ENCODE assay signal across 9 cellular contexts in genomic region chr2:24124003-24124585, GRCh38. TPM values are rescaled to one million over a fixed set of nuclear protein-coding genes. Genes with fewer than 3 reads are reported as not detected.
DNase-seq lines count a peak whose midpoint lies in the region; ATAC-seq, FAIRE-seq and TF ChIP-seq lines count a peak whose summit lies in the region.
"Had no signal": no experiment of that assay in that cellular context is flagged by ENCODE, and none has a peak within 500 bp of the region (broad histone marks: within the 10 kb centered on the region; RNA-seq: fewer than 3 reads in every experiment).

No MANE protein-coding gene starts in this region.

- H3K27me3 Mint-ChIP-seq in neural crest cell (ENCODE audit: low read depth) = no peaks in the 10 kb centered on the region

- H4K5ac ChIP-seq in H1 (ENCODE audit: insufficient read length, low read depth, low read length) = no peak overlapping the region

- FAIRE-seq in H1 (lab: Jason Lieb, UNC) = no peak

- H4K20me1 ChIP-seq in OCI-LY7 (ENCODE audit: insufficient read depth, low read length) (no peaks in the 10 kb centered on the region), H1 (replicated peaks in 1 of 2; ENCODE audit: control insufficient read depth in 1 of 2, insufficient read depth in 2 of 2, low read length in 2 of 2) (no peaks in the 10 kb centered on the region)

- POLR2A ChIA-PET in OCI-LY7 (lab: Charles Lee) = no interaction called here
- POLR2A ChIA-PET in H1 (lab: Charles Lee; ENCODE audit: partially characterized antibody) = interaction anchor here (0.9 to 2.2 kb wide), 2 partner anchors 41 to 45 kb away, joined by 3 to 9 read pairs; no protein-coding TSS in a partner anchor

- peak overlapping the region; percentile 90 for H3K4me3 Mint-ChIP-seq in neural crest cell

- H3K9me3 ChIP-seq in OCI-LY7 (ENCODE audit: low read length) = no peaks in the 10 kb centered on the region
- H3K9me3 ChIP-seq in H1 (ENCODE audit: insufficient read depth in 2 of 2, low read depth in 1 of 2, low read length in 1 of 2) = no peaks in the 10 kb centered on the region

- H2AK5ac ChIP-seq in H1 (ENCODE audit: low read depth, low read length) = no peak overlapping the region

- H3K27me3 ChIP-seq in H1 (replicated peaks in 1 of 4; ENCODE audit: control insufficient read depth in 3 of 4, extremely low read depth in 1 of 4, insufficient read depth in 3 of 4, low read length in 3 of 4) = peaks cover 0 to 10% (median 4%) of the 10 kb centered on the region in 4 experiments; a peak in 4 of 7 replicates

- H2BK120ac ChIP-seq in H1 (replicated peaks; ENCODE audit: low read depth, low read length) = no peak overlapping the region

- H3K79me1 ChIP-seq in H1 (ENCODE audit: low read depth, low read length) = no peaks in the 10 kb centered on the region

- intact Hi-C loops in OCI-LY7 (cut with micrococcal nuclease; ENCODE audit: unreplicated experiment) = no loop called here

- no peak for TF ChIP-seq RAD21 in H1 (IDR thresholded peaks at IDR 0.05 in 1 of 2, conservative IDR thresholded peaks at IDR 0.05 in 1 of 2; ENCODE audit: low read depth in 2 of 2, low read length in 2 of 2)

- H2BK12ac ChIP-seq in H1 (ENCODE audit: low read depth, low read length) = 0 out of 2 replicates have a peak overlapping the region, but pooled peaks have one; percentile 39

- peaks cover 36% of the 10 kb centered on the region for H3K4me1 Mint-ChIP-seq in neural crest cell

- peak overlapping the region; percentile 51; the same call in 1 of the 2 replicates for H3K4me2 ChIP-seq in OCI-LY7 (ENCODE audit: low read length)
- peak overlapping the region; percentile 75 to 80 for H3K4me2 ChIP-seq in H1 (ENCODE audit: insufficient read depth in 1 of 2, low read depth in 2 of 2, low read length in 2 of 2)

- H4K8ac ChIP-seq in H1 (ENCODE audit: extremely low read depth, insufficient read depth, low read length) = no peak overlapping the region; the same call in 1 of the 2 replicates

- H3K56ac ChIP-seq in H1 (replicated peaks; ENCODE audit: insufficient read length, low read depth, low read length) = no peak overlapping the region

- DNase-seq in NCI-H748 (lab: John Stamatoyannopoulos, UW; ENCODE audit: unreplicated experiment) (peak; percentile 68), NCI-H748 treated with DMSO at 0.1 percent for 48 hours (lab: John Stamatoyannopoulos, UW) (no peak), OCI-LY7 (ENCODE audit: low spot score) (no peak), H1 (ENCODE audit: low read depth in 1 of 2, low spot score in 2 of 2) (no peak), neural crest cell (ENCODE audit: low read depth, low spot score) (no peak), SKM-1 treated with dmso at 0.1 percent for 144 hours (lab: John Stamatoyannopoulos, UW; ENCODE audit: unreplicated experiment) (no peak)
- no peak for DNase-seq in stimulated activated naive CD4-positive, alpha-beta T cell (lab: John Stamatoyannopoulos, UW)

- peak overlapping the region in 3 of 4 experiments; percentile 36 to 80 (median 49); a peak in 3 of 7 replicates for H3K9ac ChIP-seq in H1 (replicated peaks in 1 of 4; ENCODE audit: extremely low read depth in 1 of 4, low read depth in 3 of 4, low read length in 3 of 4)

- H3K79me2 ChIP-seq in OCI-LY7 (ENCODE audit: insufficient read depth, low read depth, low read length) = no peaks in the 10 kb centered on the region
- H3K79me2 ChIP-seq in H1 (ENCODE audit: control insufficient read depth in 1 of 2, insufficient read depth in 2 of 2, low read length in 2 of 2) = no peaks in the 10 kb centered on the region

- peak overlapping the region; percentile 51; the same call in 1 of the 2 replicates for H3K18ac ChIP-seq in H1 (ENCODE audit: extremely low read depth, low read length)

- CTCF ChIA-PET in OCI-LY7 (lab: Charles Lee; ENCODE audit: unreplicated experiment) (no interaction called here), H1 (lab: Charles Lee; ENCODE audit: partially characterized antibody) (interaction anchor here (1.0 kb wide), 1 partner anchor 40 kb away, joined by 3 read pairs; no protein-coding TSS in a partner anchor)

- H3K23me2 ChIP-seq in H1 (ENCODE audit: low read depth, low read length) = peaks cover 3% of the 10 kb centered on the region

- H3K4me1 ChIP-seq in OCI-LY7 (ENCODE audit: insufficient read depth, low read length, poor library complexity, severe bottlenecking) = no peaks in the 10 kb centered on the region
- peaks cover 4 to 7% (median 6%) of the 10 kb centered on the region in 4 experiments; a peak in 6 of 7 replicates for H3K4me1 ChIP-seq in H1 (replicated peaks in 1 of 4; ENCODE audit: control insufficient read depth in 3 of 4, insufficient read depth in 4 of 4, low read length in 3 of 4)

- TF ChIP-seq EP300 in H1 (IDR thresholded peaks at IDR 0.05; ENCODE audit: borderline replicate concordance in 1 of 2, low read depth in 2 of 2, low read length in 2 of 2) = no peak

- no peak overlapping the region for H2BK5ac ChIP-seq in H1 (ENCODE audit: low read depth, low read length)

- no peaks in the 10 kb centered on the region for H3K9me3 Mint-ChIP-seq in neural crest cell

- BruUV-seq in OCI-LY7 (replicated peaks; lab: Mats Ljungman, UMichigan) = no TSS peak

- no peak overlapping the region for H3K4me3 ChIP-seq in OCI-LY7 (ENCODE audit: low read depth, low read length, poor library complexity, severe bottlenecking)
- H3K4me3 ChIP-seq in H1 (ENCODE audit: extremely low read depth in 1 of 4, insufficient read depth in 2 of 4, low read depth in 3 of 4, low read length in 4 of 4) = peak overlapping the region; percentile 60 to 68 (median 66)

- no peak overlapping the region for H3K27ac ChIP-seq in OCI-LY7 (ENCODE audit: low read depth, low read length, poor library complexity, severe bottlenecking)
- no peak overlapping the region for H3K27ac ChIP-seq in H1 (ENCODE audit: low read depth, low read length)

- no peak for TF ChIP-seq POLR2A in H1 (IDR thresholded peaks at IDR 0.05; ENCODE audit: control extremely low read depth in 1 of 2, low read depth in 2 of 2, low read length in 2 of 2)

- peaks cover 3% of the 10 kb centered on the region for H3K36me3 Mint-ChIP-seq in neural crest cell (ENCODE audit: low read depth)

- no peaks in the 10 kb centered on the region for H3K9me2 ChIP-seq in OCI-LY7 (ENCODE audit: insufficient read depth, low read length)

- 44% methylated on average over 7 of the region's 7 CpGs; no CpG with 5 or more reads in 1 of the 2 experiments for WGBS in H1 (ENCODE audit: extremely low coverage in 1 of 2, insufficient coverage in 1 of 2, insufficient read length in 1 of 2, insufficient replicate concordance in 2 of 2, low coverage in 1 of 2, low lambda C conversion rate in 2 of 2, missing lambda C conversion rate in 1 of 2), 2 experiments

- H3K36me3 ChIP-seq in OCI-LY7 (ENCODE audit: insufficient read depth, low read length) (no peaks in the 10 kb centered on the region; the same call in 1 of the 2 replicates), H1 (ENCODE audit: control insufficient read depth in 2 of 4, insufficient read depth in 4 of 4, low read length in 3 of 4) (no peaks in the 10 kb centered on the region)

- no peak overlapping the region for H2BK20ac ChIP-seq in H1 (ENCODE audit: low read length)

- H2AFZ ChIP-seq in OCI-LY7 (ENCODE audit: low read length) (no peak overlapping the region), H1 (ENCODE audit: low read length) (peak overlapping the region; percentile 74; the same call in 1 of the 2 replicates)

- H2BK15ac ChIP-seq in H1 (ENCODE audit: low read length) = 0 out of 2 replicates have a peak overlapping the region, but pooled peaks have one; percentile 19

- no peak overlapping the region for H3K4ac ChIP-seq in H1 (replicated peaks; ENCODE audit: insufficient read length, low read depth, low read length)

- H3K27ac Mint-ChIP-seq in neural crest cell (ENCODE audit: unreplicated experiment) = peak overlapping the region; percentile 82

- ATAC-seq in HG02763 (IDR thresholded peaks at IDR 0.05; ENCODE audit: unreplicated experiment) = peak; percentile 9

- no peak for TF ChIP-seq CTCF in OCI-LY7 (conservative IDR thresholded peaks at IDR 0.05; ENCODE audit: low read length)
- TF ChIP-seq CTCF in H1 (IDR thresholded peaks at IDR 0.05; ENCODE audit: control extremely low read depth in 1 of 3, insufficient read depth in 1 of 3, low read depth in 1 of 3, low read length in 3 of 3) = no peak
- no peak for TF ChIP-seq CTCF in neural crest cell (conservative IDR thresholded peaks at IDR 0.05)

- H3K23ac ChIP-seq in H1 (ENCODE audit: insufficient read length) = no peak overlapping the region

- H4K91ac ChIP-seq in H1 (replicated peaks; ENCODE audit: insufficient read length, low read length) = no peak overlapping the region

- H3K14ac ChIP-seq in H1 (ENCODE audit: insufficient read length) = no peak overlapping the region

RNA-seq across cellular contexts. Expression of gene FAM228B, which starts 0.8 kb away (rescaled TPM):
- 3.8 and 5.5 TPM in 2 replicates for total RNA-seq in OCI-LY7 (2014; rRNA removed; shearing (Covaris generic))
- 9.6 and 14.1 TPM in 2 replicates for total RNA-seq in OCI-LY7 (2022)
- total RNA-seq in H1 (2021; fragmentation: NEBNext Ultra II Directional; extraction: Animal tissue kit (Norgen Biotek cat#: 25700)) = 3.2 and 3.5 TPM in 2 replicates
- 0.97 and 1.4 TPM in 2 replicates for polyA plus RNA-seq in H1 (2011; rRNA removed)
- polyA plus RNA-seq in H1 (2011; cell fraction: cytosol; rRNA removed) = 1.0 TPM
- 1.3 TPM for polyA plus RNA-seq in H1 (2011; cell fraction: nucleus; rRNA removed)
- 1.7 to 2.3 TPM (median 2.0 TPM) in 4 replicates for polyA plus RNA-seq in H1 (2012, experiment 1 of 2)
- not detected for polyA plus RNA-seq in H1 (2012, experiment 2 of 2)
- 3.6 TPM for polyA plus RNA-seq in H1 (2013, experiment 1 of 2)
- polyA plus RNA-seq in H1 (2013, experiment 2 of 2) = 3.7 TPM
- 1.8 and 3.2 TPM in 2 replicates for polyA minus RNA-seq in H1 (2011; rRNA and poly(A)+ RNA removed)
- 2.6 TPM for polyA minus RNA-seq in H1 (2011; cell fraction: cytosol; rRNA and poly(A)+ RNA removed)
- 3.3 TPM for polyA minus RNA-seq in H1 (2011; cell fraction: nucleus; rRNA and poly(A)+ RNA removed)
- 21.0 and 21.3 TPM in 2 replicates for total RNA-seq in neural crest cell

RNA-seq across cellular contexts. Expression of gene PFN4, which starts 1.0 kb away (rescaled TPM):
- total RNA-seq in OCI-LY7 (2014; rRNA removed; shearing (Covaris generic)) = not detected in 2 replicates
- not detected in 2 replicates for total RNA-seq in OCI-LY7 (2022)
- not detected in 2 replicates for total RNA-seq in H1 (2021; fragmentation: NEBNext Ultra II Directional; extraction: Animal tissue kit (Norgen Biotek cat#: 25700))
- polyA plus RNA-seq in H1 (2011; rRNA removed) = not detected in 2 replicates
- polyA plus RNA-seq in H1 (2011; cell fraction: cytosol; rRNA removed) = 0.17 TPM
- not detected for polyA plus RNA-seq in H1 (2011; cell fraction: nucleus; rRNA removed)
- 0.48 TPM in 1 of 4 replicates, not detected in the others for polyA plus RNA-seq in H1 (2012, experiment 1 of 2)
- polyA plus RNA-seq in H1 (2012, experiment 2 of 2) = not detected
- polyA plus RNA-seq in H1 (2013, experiment 1 of 2) = 0.55 TPM
- 0.31 TPM for polyA plus RNA-seq in H1 (2013, experiment 2 of 2)
- polyA minus RNA-seq in H1 (2011; rRNA and poly(A)+ RNA removed) = not detected in 2 replicates
- polyA minus RNA-seq in H1 (2011; cell fraction: cytosol; rRNA and poly(A)+ RNA removed) = 2.6 TPM
- polyA minus RNA-seq in H1 (2011; cell fraction: nucleus; rRNA and poly(A)+ RNA removed) = 3.8 TPM
- 1.3 and 1.7 TPM in 2 replicates for total RNA-seq in neural crest cell

RNA-seq across cellular contexts. Expression of gene TP53I3, which starts 39.5 kb away (rescaled TPM):
- 0.36 and 0.38 TPM in 2 replicates for total RNA-seq in OCI-LY7 (2014; rRNA removed; shearing (Covaris generic))
- total RNA-seq in OCI-LY7 (2022) (0.82 and 1.1 TPM in 2 replicates), neural crest cell (38.3 and 40.8 TPM in 2 replicates)
- total RNA-seq in H1 (2021; fragmentation: NEBNext Ultra II Directional; extraction: Animal tissue kit (Norgen Biotek cat#: 25700)) = 29.4 and 30.1 TPM in 2 replicates
- 34.5 and 36.3 TPM in 2 replicates for polyA plus RNA-seq in H1 (2011; rRNA removed)
- 46.1 TPM for polyA plus RNA-seq in H1 (2011; cell fraction: cytosol; rRNA removed)
- 59.1 TPM for polyA plus RNA-seq in H1 (2011; cell fraction: nucleus; rRNA removed)
- polyA plus RNA-seq in H1 (2012, experiment 1 of 2) = 36.3 to 44.3 TPM (median 40.3 TPM) in 4 replicates
- 32.4 TPM for polyA plus RNA-seq in H1 (2012, experiment 2 of 2)
- polyA plus RNA-seq in H1 (2013, experiment 1 of 2) = 19.8 TPM
- 19.2 TPM for polyA plus RNA-seq in H1 (2013, experiment 2 of 2)
- 16.0 and 23.1 TPM in 2 replicates for polyA minus RNA-seq in H1 (2011; rRNA and poly(A)+ RNA removed)
- 14.9 TPM for polyA minus RNA-seq in H1 (2011; cell fraction: cytosol; rRNA and poly(A)+ RNA removed)
- 29.0 TPM for polyA minus RNA-seq in H1 (2011; cell fraction: nucleus; rRNA and poly(A)+ RNA removed)

RNA-seq across cellular contexts. Expression of gene SF3B6, which starts 48.0 kb away (rescaled TPM):
- total RNA-seq in OCI-LY7 (2014; rRNA removed; shearing (Covaris generic)) = 136 and 143 TPM in 2 replicates
- 108 and 112 TPM in 2 replicates for total RNA-seq in OCI-LY7 (2022)
- total RNA-seq in H1 (2021; fragmentation: NEBNext Ultra II Directional; extraction: Animal tissue kit (Norgen Biotek cat#: 25700)) = 126 and 127 TPM in 2 replicates
- 86.6 and 155 TPM in 2 replicates for polyA plus RNA-seq in H1 (2011; rRNA removed)
- 176 TPM for polyA plus RNA-seq in H1 (2011; cell fraction: cytosol; rRNA removed)
- 33.1 TPM for polyA plus RNA-seq in H1 (2011; cell fraction: nucleus; rRNA removed)
- polyA plus RNA-seq in H1 (2012, experiment 1 of 2) = 105 to 184 TPM (median 117 TPM) in 4 replicates
- 246 TPM for polyA plus RNA-seq in H1 (2012, experiment 2 of 2)
- 180 TPM for polyA plus RNA-seq in H1 (2013, experiment 1 of 2)
- 197 TPM for polyA plus RNA-seq in H1 (2013, experiment 2 of 2)
- 21.8 and 39.5 TPM in 2 replicates for polyA minus RNA-seq in H1 (2011; rRNA and poly(A)+ RNA removed)
- 36.9 TPM for polyA minus RNA-seq in H1 (2011; cell fraction: cytosol; rRNA and poly(A)+ RNA removed)
- polyA minus RNA-seq in H1 (2011; cell fraction: nucleus; rRNA and poly(A)+ RNA removed) = 22.6 TPM
- total RNA-seq in neural crest cell = 89.5 and 94.3 TPM in 2 replicates

RNA-seq across cellular contexts. Expression of gene FAM228A, which starts 50.8 kb away (rescaled TPM):
- 0.25 and 0.49 TPM in 2 replicates for total RNA-seq in OCI-LY7 (2014; rRNA removed; shearing (Covaris generic))
- 0.31 and 0.46 TPM in 2 replicates for total RNA-seq in OCI-LY7 (2022)
- total RNA-seq in H1 (2021; fragmentation: NEBNext Ultra II Directional; extraction: Animal tissue kit (Norgen Biotek cat#: 25700)) = not detected in 2 replicates
- not detected in 2 replicates for polyA plus RNA-seq in H1 (2011; rRNA removed)
- polyA plus RNA-seq in H1 (2011; cell fraction: cytosol; rRNA removed) = not detected
- not detected for polyA plus RNA-seq in H1 (2011; cell fraction: nucleus; rRNA removed)
- polyA plus RNA-seq in H1 (2012, experiment 1 of 2) = not detected in 4 replicates
- polyA plus RNA-seq in H1 (2012, experiment 2 of 2) = 0.09 TPM
- not detected for polyA plus RNA-seq in H1 (2013, experiment 1 of 2)
- polyA plus RNA-seq in H1 (2013, experiment 2 of 2) = 0.06 TPM
- polyA minus RNA-seq in H1 (2011; rRNA and poly(A)+ RNA removed) = 0.10 TPM in 1 of 2 replicates, not detected in the other
- not detected for polyA minus RNA-seq in H1 (2011; cell fraction: cytosol; rRNA and poly(A)+ RNA removed)
- polyA minus RNA-seq in H1 (2011; cell fraction: nucleus; rRNA and poly(A)+ RNA removed) = 0.60 TPM
- 0.39 and 0.51 TPM in 2 replicates for total RNA-seq in neural crest cell
- total RNA-seq: glomerular endothelial cell had no signal

Comparison
In these comparisons a context has a peak if more than half of its experiments do, and no peak if none do; other contexts are left out.
1. RNA of gene TP53I3, which starts 39.5 kb away (total RNA-seq): 38.3 to 40.8 TPM in neural crest cell and 29.4 to 30.1 TPM in H1; 0.36 to 1.1 TPM in OCI-LY7; every median in the first group is over 10 times any median in the second.